Comparison of ENCODE assay signal across 9 cellular contexts in the genomic region with DNA sequence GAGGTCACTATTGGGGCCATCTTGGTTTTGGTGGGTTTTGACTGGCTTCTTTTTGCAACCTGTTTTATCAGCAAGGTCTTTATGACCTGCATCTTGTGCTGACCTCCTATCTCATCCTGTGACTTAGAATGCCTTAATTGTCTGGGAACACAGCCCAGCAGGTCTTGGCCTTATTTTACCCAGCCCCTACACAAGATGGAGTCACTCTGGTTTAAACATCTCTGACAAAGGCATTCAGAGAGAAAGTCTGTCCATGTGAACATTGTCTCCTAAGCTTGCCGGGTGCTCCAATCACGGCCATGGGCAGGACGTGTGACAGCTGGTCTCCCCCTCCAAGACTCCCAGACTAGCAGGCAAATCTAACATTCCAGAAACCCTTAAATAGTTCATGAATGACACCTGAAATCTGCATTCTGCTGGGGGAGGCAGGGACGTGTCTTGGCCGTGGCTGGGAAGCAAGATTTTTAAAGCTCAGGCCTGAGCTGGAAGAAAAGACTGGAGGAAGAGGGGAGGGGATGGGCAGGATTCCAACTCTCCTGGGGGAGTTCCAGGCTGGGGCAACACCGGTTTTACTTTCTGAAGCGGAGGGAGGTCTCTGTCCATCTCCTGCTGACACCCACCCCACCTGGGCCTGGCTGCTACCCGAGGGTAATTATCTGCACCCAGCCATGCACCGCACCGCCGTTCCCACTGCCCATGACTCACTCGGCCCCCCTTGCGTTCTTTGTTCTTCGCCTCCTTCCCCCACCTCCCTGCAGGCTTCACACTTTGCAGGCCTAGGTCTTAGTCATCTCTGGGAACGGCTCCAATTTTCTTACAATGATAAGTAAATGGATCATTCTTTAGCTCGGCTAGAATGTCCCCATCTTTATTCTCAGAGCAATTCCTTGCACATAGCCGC.
DNase-seq lines count a peak whose midpoint lies in the region; TF ChIP-seq lines count a peak whose summit lies in the region.
"Had no signal": no experiment of that assay in that cellular context is flagged by ENCODE, and none has a peak within 500 bp of the region (broad histone marks: within the 10 kb centered on the region; RNA-seq: fewer than 3 reads in every experiment).

No MANE protein-coding gene starts in this region.

- peak overlapping the region; percentile 94 for H3K27ac ChIP-seq in RWPE1
- H3K27ac ChIP-seq: VCaP had no signal

- no peak for TF ChIP-seq CTCF in RWPE1 (conservative IDR thresholded peaks at IDR 0.05; ENCODE audit: low read depth)

- CTCF ChIA-PET in RWPE1 (lab: Yijun Ruan, JAX) = interaction anchor here (0.5 to 1.1 kb wide), 3 partner anchors 9 to 807 kb away, joined by 4 to 6 read pairs (median 4); no protein-coding TSS in a partner anchor

- DNase-seq in NCI-H1105 treated with DMSO at 0.1 percent for 48 hours (lab: John Stamatoyannopoulos, UW) = peak; percentile 45
- DNase-seq in NCI-H1105 (lab: John Stamatoyannopoulos, UW) = no peak
- DNase-seq in RWPE1 (ENCODE audit: low spot score) = peak; percentile 100
- peak; percentile 75 for DNase-seq in fibroblast of the conjunctiva (ENCODE audit: low read depth)
- peak; percentile 94 for DNase-seq in non-pigmented ciliary epithelial cell (ENCODE audit: low read depth)
- no peak for DNase-seq in CD1c-positive myeloid dendritic cell (ENCODE audit: extremely low spot score)
- DNase-seq in T-helper 1 cell = no peak
- no peak for DNase-seq in NCI-H1930 (lab: John Stamatoyannopoulos, UW)

- POLR2A ChIA-PET in RWPE1 (lab: Yijun Ruan, JAX; ENCODE audit: low non-redundant PET) = no interaction called here

Comparison
In these comparisons a context has a peak if more than half of its experiments do, and no peak if none do; other contexts are left out.
1. DNase-seq: peak in NCI-H1105 treated with DMSO at 0.1 percent for 48 hours (single experiment), RWPE1 (single experiment), fibroblast of the conjunctiva (single experiment) and non-pigmented ciliary epithelial cell (single experiment); none in NCI-H1105 (single experiment), CD1c-positive myeloid dendritic cell (single experiment), T-helper 1 cell (0 of 5) and NCI-H1930 (0 of 2).